ENCODE assay signal across 17 cellular contexts in the genomic region with DNA sequence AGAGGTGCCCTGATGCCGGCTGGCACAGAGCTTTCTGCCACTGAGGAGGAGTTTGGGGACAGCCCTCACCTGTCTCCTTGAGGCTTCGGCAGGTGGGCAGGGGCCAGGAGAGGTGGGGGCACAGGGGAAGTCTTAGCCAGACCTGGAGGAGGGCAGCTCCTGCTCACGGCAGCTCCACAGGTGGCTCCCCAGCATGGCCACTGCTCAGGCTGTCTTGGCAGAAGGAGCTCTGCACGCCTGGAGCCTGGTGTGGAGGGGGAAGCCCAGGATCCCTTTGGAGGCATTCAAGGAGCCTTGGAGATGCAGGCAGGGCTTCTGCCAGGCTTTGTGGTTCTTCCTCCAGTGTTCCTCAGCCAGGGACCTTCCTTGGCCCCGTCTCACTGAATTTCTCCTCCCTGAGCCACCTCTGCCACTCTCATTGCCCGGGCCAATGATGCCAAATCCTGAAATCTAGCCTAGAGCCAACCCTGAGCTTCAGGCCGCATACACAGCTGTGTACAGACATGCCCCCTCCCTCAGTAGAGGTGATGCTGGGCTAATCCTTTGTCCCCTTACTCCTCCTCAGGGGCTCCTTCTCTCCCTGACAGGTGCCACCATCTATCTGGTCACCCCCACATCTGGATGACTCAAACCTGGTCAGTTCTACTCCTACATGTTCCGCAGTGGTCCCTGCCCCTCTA.
DNase-seq lines count a peak whose midpoint lies in the region; ATAC-seq lines count a peak whose summit lies in the region.
"Had no signal": no experiment of that assay in that cellular context is flagged by ENCODE, and none has a peak within 500 bp of the region (broad histone marks: within the 10 kb centered on the region; RNA-seq: fewer than 3 reads in every experiment).

No MANE protein-coding gene starts in this region.

- peak overlapping the region; percentile 26 for H2AK5ac ChIP-seq in neuronal stem cell (ENCODE audit: low read depth, low read length)

- DNase-seq in stimulated activated naive CD8-positive, alpha-beta T cell treated with anti-CD3 and anti-CD28 coated beads, Interleukin-15, amount 100 ng/mL, for 72 hours = peak in 1 of 2 donors; percentile 5
- no peak for DNase-seq in stimulated activated naive CD8-positive, alpha-beta T cell treated with anti-CD3 and anti-CD28 coated beads, Interleukin-15, Interleukin-2, amounts not matched to agents 100 U/mL and 50 U/mL, for 24 hours
- DNase-seq in cerebellum (ENCODE audit: low spot score) = peak; percentile 15
- no peak for DNase-seq in neuronal stem cell (ENCODE audit: low spot score)
- DNase-seq in SKM-1 treated with dmso at 0.1 percent for 144 hours (lab: John Stamatoyannopoulos, UW; ENCODE audit: unreplicated experiment) = no peak
- DNase-seq in SIG-M5 (lab: John Stamatoyannopoulos, UW) = no peak
- DNase-seq: AML-193, DMS79, MV-4-11, NCI-H1694 treated with DMSO at 0.1 percent for 48 hours, NCI-H345, NCI-H524 treated with DMSO at 0.1 percent for 48 hours, PC-9 had no signal

- no peak overlapping the region for H3K4me2 ChIP-seq in neuronal stem cell (ENCODE audit: insufficient read depth, low read length, poor library complexity, severe bottlenecking)
- H3K4me2 ChIP-seq: KMS-11, PC-9 had no signal

- H3K4me1 ChIP-seq in neuronal stem cell (ENCODE audit: control insufficient read depth in 2 of 2, insufficient read depth in 1 of 2, low read depth in 1 of 2, low read length in 2 of 2) = no peaks in the 10 kb centered on the region
- H3K4me1 ChIP-seq: SJSA1 had no signal

- no peaks in the 10 kb centered on the region for H3K36me3 ChIP-seq in neuronal stem cell (replicated peaks in 1 of 2; ENCODE audit: control insufficient read depth in 2 of 2, insufficient read depth in 2 of 2, low read length in 2 of 2)
- H3K36me3 ChIP-seq: SJSA1 had no signal

- no peak overlapping the region for H3K4ac ChIP-seq in neuronal stem cell (ENCODE audit: low read length)

- H3K4me1 Mint-ChIP-seq in stimulated activated naive CD8-positive, alpha-beta T cell treated with anti-CD3 and anti-CD28 coated beads, Interleukin-15, amount 100 ng/mL, for 72 hours = no peaks in the 10 kb centered on the region

- no peak overlapping the region for H4K91ac ChIP-seq in neuronal stem cell (ENCODE audit: low read depth, low read length, poor library complexity)

- no peak overlapping the region for H2AFZ ChIP-seq in neuronal stem cell (ENCODE audit: low read length)
- H2AFZ ChIP-seq: PC-9 had no signal

- no peak overlapping the region for H3K27ac Mint-ChIP-seq in stimulated activated naive CD8-positive, alpha-beta T cell treated with anti-CD3 and anti-CD28 coated beads, Interleukin-15, amount 100 ng/mL, for 72 hours

- H2BK15ac ChIP-seq in neuronal stem cell (ENCODE audit: low read length) = no peak overlapping the region

- H3K9me3 Mint-ChIP-seq in stimulated activated naive CD8-positive, alpha-beta T cell treated with anti-CD3 and anti-CD28 coated beads, Interleukin-15, amount 100 ng/mL, for 72 hours = no peaks in the 10 kb centered on the region

- H3K27ac ChIP-seq in neuronal stem cell (replicated peaks; ENCODE audit: low read length) = no peak overlapping the region
- H3K27ac ChIP-seq: C4-2B, KMS-11, PC-9, SJSA1 had no signal

- H3K23ac ChIP-seq in neuronal stem cell (ENCODE audit: low read depth, low read length, poor library complexity) = peak overlapping the region; percentile 43

- ATAC-seq in stimulated activated naive CD8-positive, alpha-beta T cell treated with anti-CD3 and anti-CD28 coated beads, Interleukin-15, amount 100 ng/mL, for 72 hours = peak; percentile 68
- ATAC-seq in stimulated activated naive CD8-positive, alpha-beta T cell treated with anti-CD3 and anti-CD28 coated beads, Interleukin-15, Interleukin-2, amounts not matched to agents 100 U/mL and 50 U/mL, for 24 hours = no peak
- ATAC-seq in GM19023 (IDR thresholded peaks at IDR 0.05; ENCODE audit: unreplicated experiment) = no peak

- no peak overlapping the region for H2BK5ac ChIP-seq in neuronal stem cell (ENCODE audit: low read length)

- H3K4me3 Mint-ChIP-seq in stimulated activated naive CD8-positive, alpha-beta T cell treated with anti-CD3 and anti-CD28 coated beads, Interleukin-15, amount 100 ng/mL, for 72 hours = no peak overlapping the region

- no peak overlapping the region for H3K4me3 ChIP-seq in neuronal stem cell (ENCODE audit: low read length in 2 of 2)
- H3K4me3 ChIP-seq: PC-9, SJSA1 had no signal

- peaks cover 2% of the 10 kb centered on the region for H3K27me3 Mint-ChIP-seq in stimulated activated naive CD8-positive, alpha-beta T cell treated with anti-CD3 and anti-CD28 coated beads, Interleukin-15, amount 100 ng/mL, for 72 hours

- no peaks in the 10 kb centered on the region for H3K9me3 ChIP-seq in neuronal stem cell (replicated peaks in 1 of 2; ENCODE audit: control insufficient read depth in 2 of 2, insufficient read depth in 1 of 2, low read depth in 1 of 2, low read length in 2 of 2)
- H3K9me3 ChIP-seq: SJSA1 had no signal

- H4K8ac ChIP-seq in neuronal stem cell (ENCODE audit: low read depth, low read length) = no peak overlapping the region

- peak overlapping the region; percentile 27 for H3K18ac ChIP-seq in neuronal stem cell (ENCODE audit: low read length)

- H2BK120ac ChIP-seq in neuronal stem cell (ENCODE audit: low read depth, low read length) = no peak overlapping the region

- H2BK12ac ChIP-seq in neuronal stem cell (ENCODE audit: low read length) = no peak overlapping the region

- H3K14ac ChIP-seq in neuronal stem cell (ENCODE audit: low read length) = no peak overlapping the region

- whole genome bisulfite sequencing in neuronal stem cell (ENCODE audit: extremely low coverage in 2 of 2, insufficient read length in 2 of 2, insufficient replicate concordance in 1 of 2), 2 donors = no CpG with 5 or more reads among the region's 8 CpGs

- H3K9ac ChIP-seq in neuronal stem cell (ENCODE audit: low read depth, low read length, poor library complexity) = no peak overlapping the region
- H3K9ac ChIP-seq: KMS-11 had no signal

- H3K27me3 ChIP-seq in neuronal stem cell (ENCODE audit: control insufficient read depth in 3 of 3, insufficient read depth in 3 of 3, low read depth in 1 of 3, low read length in 3 of 3) = peaks cover 0 to 3% (median 0%) of the 10 kb centered on the region in 3 experiments

- H3K79me1 ChIP-seq in neuronal stem cell (ENCODE audit: low read depth, low read length) = no peaks in the 10 kb centered on the region
